24 cellular contexts compared by ENCODE assay signal in genomic region chr14:71212093-71212492, GRCh38.
DNase-seq lines count a peak whose midpoint lies in the region; ATAC-seq and FAIRE-seq lines count a peak whose summit lies in the region.
"Had no signal": no experiment of that assay in that cellular context is flagged by ENCODE, and none has a peak within 500 bp of the region (broad histone marks: within the 10 kb centered on the region; RNA-seq: fewer than 3 reads in every experiment).

No MANE protein-coding gene starts in this region.

- peak overlapping the region; percentile 48 for H3K27ac ChIP-seq in caudate nucleus (ENCODE audit: low read depth, low read length)
- H3K27ac ChIP-seq: 22Rv1 had no signal

- peaks cover 9% of the 10 kb centered on the region for H3K4me1 Mint-ChIP-seq in activated CD4-positive, alpha-beta memory T cell treated with anti-CD3 and anti-CD28 coated beads for 36 hours (ENCODE audit: low read depth)
- H3K4me1 Mint-ChIP-seq in activated CD4-positive, alpha-beta memory T cell treated with anti-CD3 and anti-CD28 coated beads, Interleukin-2, amount 10 ng/mL, durations not matched to agents 7 days and 5 days, result peaks cover 14% of the 10 kb centered on the region
- H3K4me1 Mint-ChIP-seq: CD14-positive monocyte; CD8-positive, alpha-beta memory T cell had no signal

- intact Hi-C loops in activated CD4-positive, alpha-beta memory T cell treated with anti-CD3 and anti-CD28 coated beads for 36 hours (cut with micrococcal nuclease), result no loop called here

- peaks cover 1% of the 10 kb centered on the region for H3K27me3 Mint-ChIP-seq in activated CD4-positive, alpha-beta memory T cell treated with anti-CD3 and anti-CD28 coated beads for 36 hours
- H3K27me3 Mint-ChIP-seq in activated CD4-positive, alpha-beta memory T cell treated with anti-CD3 and anti-CD28 coated beads, Interleukin-2, amount 10 ng/mL, durations not matched to agents 7 days and 5 days, result peaks cover 3% of the 10 kb centered on the region

- peak overlapping the region; percentile 87 for H2AFZ ChIP-seq in neuron (ENCODE audit: low read depth, low read length)

- peak; percentile 88 for FAIRE-seq in urothelium cell line (lab: Jason Lieb, UNC)
- FAIRE-seq: H54 had no signal

- H3K4me3 Mint-ChIP-seq in activated CD4-positive, alpha-beta memory T cell treated with anti-CD3 and anti-CD28 coated beads for 36 hours, result no peak overlapping the region
- H3K4me3 Mint-ChIP-seq in activated CD4-positive, alpha-beta memory T cell treated with anti-CD3 and anti-CD28 coated beads, Interleukin-2, amount 10 ng/mL, durations not matched to agents 7 days and 5 days, result no peak overlapping the region
- H3K4me3 Mint-ChIP-seq: CD14-positive monocyte; CD8-positive, alpha-beta memory T cell had no signal

- no peaks in the 10 kb centered on the region for H3K36me3 ChIP-seq in neuron (ENCODE audit: insufficient read depth, low read length)
- H3K36me3 ChIP-seq: BE2C had no signal

- H3K27ac Mint-ChIP-seq in activated CD4-positive, alpha-beta memory T cell treated with anti-CD3 and anti-CD28 coated beads for 36 hours, result no peak overlapping the region
- no peak overlapping the region for H3K27ac Mint-ChIP-seq in activated CD4-positive, alpha-beta memory T cell treated with anti-CD3 and anti-CD28 coated beads, Interleukin-2, amount 10 ng/mL, durations not matched to agents 7 days and 5 days
- H3K27ac Mint-ChIP-seq: CD14-positive monocyte had no signal

- no peaks in the 10 kb centered on the region for H3K9me3 Mint-ChIP-seq in activated CD4-positive, alpha-beta memory T cell treated with anti-CD3 and anti-CD28 coated beads for 36 hours
- H3K9me3 Mint-ChIP-seq in activated CD4-positive, alpha-beta memory T cell treated with anti-CD3 and anti-CD28 coated beads, Interleukin-2, amount 10 ng/mL, durations not matched to agents 7 days and 5 days, result no peaks in the 10 kb centered on the region

- CTCF ChIA-PET in activated CD4-positive, alpha-beta memory T cell treated with anti-CD3 and anti-CD28 coated beads for 36 hours (lab: Charles Lee), result no interaction called here
- CTCF ChIA-PET in activated CD4-positive, alpha-beta memory T cell treated with anti-CD3 and anti-CD28 coated beads, Interleukin-2, amount 10 ng/mL, durations not matched to agents 7 days and 5 days (lab: Charles Lee), result no interaction called here

- no peaks in the 10 kb centered on the region for H3K4me1 ChIP-seq in neuron (ENCODE audit: insufficient read depth, low read length)

- no peaks in the 10 kb centered on the region for H3K27me3 ChIP-seq in neuron (ENCODE audit: insufficient read depth, low read length)
- H3K27me3 ChIP-seq: BE2C had no signal

- ATAC-seq in HG03432 (IDR thresholded peaks at IDR 0.05; ENCODE audit: unreplicated experiment), result no peak
- ATAC-seq: PC-3 had no signal

- H3K4me3 ChIP-seq in neuron (ENCODE audit: low read length), result no peak overlapping the region

- peaks cover 3% of the 10 kb centered on the region for H3K36me3 Mint-ChIP-seq in activated CD4-positive, alpha-beta memory T cell treated with anti-CD3 and anti-CD28 coated beads for 36 hours
- peaks cover 7% of the 10 kb centered on the region for H3K36me3 Mint-ChIP-seq in activated CD4-positive, alpha-beta memory T cell treated with anti-CD3 and anti-CD28 coated beads, Interleukin-2, amount 10 ng/mL, durations not matched to agents 7 days and 5 days (ENCODE audit: low read depth)
- H3K36me3 Mint-ChIP-seq: CD8-positive, alpha-beta memory T cell had no signal

- no peaks in the 10 kb centered on the region for H3K9me3 ChIP-seq in neuron (ENCODE audit: low read length)
- H3K9me3 ChIP-seq: BE2C, SK-N-SH had no signal

- POLR2A ChIA-PET in activated CD4-positive, alpha-beta memory T cell treated with anti-CD3 and anti-CD28 coated beads for 36 hours (lab: Charles Lee), result no interaction called here
- POLR2A ChIA-PET in activated CD4-positive, alpha-beta memory T cell treated with anti-CD3 and anti-CD28 coated beads, Interleukin-2, amount 10 ng/mL, durations not matched to agents 7 days and 5 days (lab: Charles Lee), result interaction anchor here (1.2 kb wide), 1 partner anchor 107 kb away, joined by 3 read pairs; no protein-coding TSS in a partner anchor

- DNase-seq in activated CD4-positive, alpha-beta memory T cell treated with anti-CD3 and anti-CD28 coated beads for 36 hours, result peak; percentile 13
- no peak for DNase-seq in activated CD4-positive, alpha-beta memory T cell treated with anti-CD3 and anti-CD28 coated beads, Interleukin-2, amount 10 ng/mL, durations not matched to agents 7 days and 5 days
- DNase-seq in caudate nucleus (lab: John Stamatoyannopoulos, UW) (no peak), urothelium cell line (ENCODE audit: low spot score) (no peak), MV-4-11 (lab: John Stamatoyannopoulos, UW) (no peak), HK-2 (ENCODE audit: unreplicated experiment) (no peak)
- DNase-seq: ACHN; BE2C; CD8-positive, alpha-beta memory T cell; DMS79 treated with DMSO at 0.1 percent for 48 hours; NCI-H1105 treated with DMSO at 0.1 percent for 48 hours; NCI-H146; NCI-H1930; NCI-H2107; NCI-H446; NCI-H524 treated with DMSO at 0.1 percent for 48 hours; NCI-H774; PC-3; SK-N-SH had no signal
